In genomic region chr4:76571274-76571673, GRCh38 we compare ENCODE assay signal across 18 cellular contexts.
DNase-seq lines count a peak whose midpoint lies in the region; ATAC-seq, FAIRE-seq and TF ChIP-seq lines count a peak whose summit lies in the region.
"Had no signal": no experiment of that assay in that cellular context is flagged by ENCODE, and none has a peak within 500 bp of the region (broad histone marks: within the 10 kb centered on the region; RNA-seq: fewer than 3 reads in every experiment).

No MANE protein-coding gene starts in this region.

- H3K27ac ChIP-seq in PC-9 = peak overlapping the region; percentile 73
- H3K27ac ChIP-seq in HepG2 (ENCODE audit: extremely low read length, insufficient read depth, low read length) = no peak overlapping the region

- no peaks in the 10 kb centered on the region for H4K20me1 ChIP-seq in PC-9 (ENCODE audit: insufficient read depth)
- H4K20me1 ChIP-seq in HepG2 (ENCODE audit: insufficient read depth, low read length) = no peaks in the 10 kb centered on the region

- no peaks in the 10 kb centered on the region for H3K27me3 ChIP-seq in PC-9 (ENCODE audit: insufficient read depth, low read depth)
- H3K27me3 ChIP-seq in HepG2 (ENCODE audit: control insufficient read depth in 1 of 2, insufficient read depth in 2 of 2, low read length in 2 of 2) = no peaks in the 10 kb centered on the region; a peak in 1 of 5 replicates
- H3K27me3 ChIP-seq: sigmoid colon had no signal

- H3K4me3 ChIP-seq in PC-9 (no peak overlapping the region), HepG2 (replicated peaks in 1 of 3; ENCODE audit: insufficient read depth in 1 of 3, low read depth in 2 of 3, low read length in 3 of 3) (no peak overlapping the region)

- ATAC-seq in HepG2 (peak; percentile 85), HG02885 (IDR thresholded peaks at IDR 0.05; ENCODE audit: poor library complexity, unreplicated experiment) (no peak), HG02759 (IDR thresholded peaks at IDR 0.05; ENCODE audit: unreplicated experiment) (no peak)
- ATAC-seq: natural killer cell treated with Interleukin-12 subunit alpha and Interleukin-12 subunit beta and Interleukin-15 and Interleukin-18, amount 100 ng/mL, for 72 hours; stimulated activated memory B cell treated with anti-CD40 and anti-IgM and Interleukin-4, amounts not matched to agents 10 μg/mL and 1 μg/mL and 100 μg/mL, for 72 hours had no signal

- H3K9me2 ChIP-seq in PC-9 (ENCODE audit: insufficient read depth) = no peaks in the 10 kb centered on the region

- H3K4me1 ChIP-seq in PC-9 (replicated peaks; ENCODE audit: insufficient read depth) (peaks cover 36% of the 10 kb centered on the region), HepG2 (ENCODE audit: insufficient read depth, low read length) (peaks cover 33% of the 10 kb centered on the region)

- H3K36me3 ChIP-seq in PC-9 (ENCODE audit: low read depth) (no peaks in the 10 kb centered on the region), HepG2 (replicated peaks in 1 of 2; ENCODE audit: control insufficient read depth in 1 of 2, insufficient read depth in 2 of 2, low read length in 2 of 2) (no peaks in the 10 kb centered on the region)
- H3K36me3 ChIP-seq: sigmoid colon had no signal

- no peaks in the 10 kb centered on the region for H3K9me3 ChIP-seq in PC-9 (ENCODE audit: insufficient read depth, low read depth)
- no peaks in the 10 kb centered on the region for H3K9me3 ChIP-seq in HepG2 (ENCODE audit: low read length)
- H3K9me3 ChIP-seq: Caco-2, sigmoid colon had no signal

- TF ChIP-seq CTCF in PC-9 (conservative IDR thresholded peaks at IDR 0.05) (no peak), HepG2 (CRISPR knock-in tag; IDR thresholded peaks at IDR 0.05) (no peak)

- FAIRE-seq in HepG2 (lab: Jason Lieb, UNC) = peak; percentile 48
- FAIRE-seq: colon, GM18507, urothelium cell line had no signal

- in situ Hi-C loops in HepG2 (cut with HindIII; ENCODE audit: extremely low pct_ligation_motif_present, low pct_unique_long_range_greater_than_20kb) = no loop called here

- POLR2A ChIA-PET in PC-9 (lab: Charles Lee; ENCODE audit: unreplicated experiment) = interaction anchor here (0.6 kb wide), 1 partner anchor 118 kb away, joined by 6 read pairs; no protein-coding TSS in a partner anchor
- POLR2A ChIA-PET in HepG2 (lab: Yijun Ruan, JAX) = no interaction called here

- CTCF ChIA-PET in PC-9 (lab: Charles Lee) = no interaction called here
- CTCF ChIA-PET in HepG2 (lab: Yijun Ruan, JAX; ENCODE audit: low intra/inter-chr PET ratio, low total read pairs) = no interaction called here

- TF ChIP-seq EP300 in HepG2 (IDR thresholded peaks at IDR 0.05; ENCODE audit: low read depth in 2 of 2, low read length in 2 of 2) (0 out of 4 replicates have a peak, but pooled peaks of 1 of the 2 experiments have one; percentile 28), HepG2 (CRISPR knock-in tag; IDR thresholded peaks at IDR 0.05; ENCODE audit: borderline replicate concordance) (no peak)

- BruUV-seq in PC-9 (replicated peaks; lab: Mats Ljungman, UMichigan) (no TSS peak), HepG2 (replicated peaks; lab: Mats Ljungman, UMichigan) (no TSS peak)

- no peak for TF ChIP-seq RAD21 in HepG2 (CRISPR knock-in tag; IDR thresholded peaks at IDR 0.05)

- DNase-seq in NCI-H526 treated with DMSO at 0.1 percent for 48 hours (lab: John Stamatoyannopoulos, UW) (peak; percentile 3), NCI-H526 (lab: John Stamatoyannopoulos, UW) (no peak), PC-9 (no peak), HepG2 (ENCODE audit: low spot score) (peak; percentile 70), HuH-7.5 (ENCODE audit: low spot score) (no peak)
- no peak for DNase-seq in stimulated activated CD4-positive, alpha-beta T cell treated with anti-CD3 and anti-CD28 coated beads, Interleukin-4, amount 100 ng/mL, for 1 hour
- DNase-seq: activated CD4-positive, alpha-beta T cell treated with anti-CD3 and anti-CD28 coated beads, Interleukin-2, amount 50 U/mL, for 4 hours; hypothalamus; NK-92 treated with Interleukin-12 subunit alpha and Interleukin-12 subunit beta, amount 100 ng/mL, for 24 hours; sigmoid colon had no signal

- intact Hi-C loops in PC-9 (cut with micrococcal nuclease; ENCODE audit: unreplicated experiment) = no loop called here
- intact Hi-C loops in HepG2 (cut with micrococcal nuclease; ENCODE audit: unreplicated experiment) = loop anchor here (2.0 kb wide), 1 partner anchor 20 kb away; no protein-coding TSS in a partner anchor

- H3K79me2 ChIP-seq in PC-9 (ENCODE audit: low read depth) = no peaks in the 10 kb centered on the region
- no peaks in the 10 kb centered on the region for H3K79me2 ChIP-seq in HepG2 (ENCODE audit: insufficient read depth, low read length)

- WGBS in HepG2 (ENCODE audit: low lambda C conversion rate) = 0% methylated on average over 3 of the region's 3 CpGs

- no peak overlapping the region for H3K9ac ChIP-seq in HepG2 (ENCODE audit: insufficient read depth, low read depth, low read length)

- H3K4me2 ChIP-seq in PC-9 (peak overlapping the region; percentile 68), HepG2 (ENCODE audit: low read depth, low read length) (0 out of 2 replicates have a peak overlapping the region, but pooled peaks have one; percentile 56)

- no peak for TF ChIP-seq POLR2A in HepG2 (IDR thresholded peaks at IDR 0.05; ENCODE audit: insufficient read depth in 1 of 2, low read depth in 2 of 2, low read length in 2 of 2)

- H2AFZ ChIP-seq in PC-9 (no peak overlapping the region), HepG2 (ENCODE audit: low read length) (no peak overlapping the region)

- H3F3A ChIP-seq in PC-9 (ENCODE audit: insufficient read depth, low read depth) = peaks cover 21% of the 10 kb centered on the region

TF ChIP-seq in HepG2, 621 proteins besides CTCF, POLR2A, EP300 and RAD21 (continues in another document):
- TF ChIP-seq FOSL2 (CRISPR knock-in tag; IDR thresholded peaks at IDR 0.05) (peak; percentile 59), ZNF331 (CRISPR knock-in tag; IDR thresholded peaks at IDR 0.05) (peak; percentile 21; the same call in 1 of the 2 replicates), ZFY (CRISPR knock-in tag; IDR thresholded peaks at IDR 0.05) (no peak), FOXP1 (IDR thresholded peaks at IDR 0.05) (no peak), FOXP1 (CRISPR knock-in tag; IDR thresholded peaks at IDR 0.05) (peak; percentile 94), HHEX (CRISPR knock-in tag; IDR thresholded peaks at IDR 0.05) (0 out of 2 replicates have a peak, but pooled peaks have one; percentile 26), GPN1 (CRISPR knock-in tag; IDR thresholded peaks at IDR 0.05; ENCODE audit: borderline replicate concordance) (no peak), REPIN1 (CRISPR knock-in tag; IDR thresholded peaks at IDR 0.05; ENCODE audit: borderline replicate concordance, low read depth) (no peak), ZHX1 (CRISPR knock-in tag; IDR thresholded peaks at IDR 0.05; ENCODE audit: low read depth) (no peak), IRF2 (CRISPR knock-in tag; IDR thresholded peaks at IDR 0.05) (no peak), SOX13 (IDR thresholded peaks at IDR 0.05) (no peak), SOX13 (CRISPR knock-in tag; conservative IDR thresholded peaks at IDR 0.05 in 1 of 2, IDR thresholded peaks at IDR 0.05 in 1 of 2) (peak in 1 of 2 experiments; percentile 83; a peak in 2 of 4 replicates)
- TF ChIP-seq, protein P1, sequence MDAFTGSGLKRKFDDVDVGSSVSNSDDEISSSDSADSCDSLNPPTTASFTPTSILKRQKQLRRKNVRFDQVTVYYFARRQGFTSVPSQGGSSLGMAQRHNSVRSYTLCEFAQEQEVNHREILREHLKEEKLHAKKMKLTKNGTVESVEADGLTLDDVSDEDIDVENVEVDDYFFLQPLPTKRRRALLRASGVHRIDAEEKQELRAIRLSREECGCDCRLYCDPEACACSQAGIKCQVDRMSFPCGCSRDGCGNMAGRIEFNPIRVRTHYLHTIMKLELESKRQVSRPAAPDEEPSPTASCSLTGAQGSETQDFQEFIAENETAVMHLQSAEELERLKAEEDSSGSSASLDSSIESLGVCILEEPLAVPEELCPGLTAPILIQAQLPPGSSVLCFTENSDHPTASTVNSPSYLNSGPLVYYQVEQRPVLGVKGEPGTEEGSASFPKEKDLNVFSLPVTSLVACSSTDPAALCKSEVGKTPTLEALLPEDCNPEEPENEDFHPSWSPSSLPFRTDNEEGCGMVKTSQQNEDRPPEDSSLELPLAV (CRISPR knock-in tag; conservative IDR thresholded peaks at IDR 0.05; ENCODE audit: low read depth) = no peak

Comparison
In these comparisons a context has a peak if more than half of its experiments do, and no peak if none do; other contexts are left out.
1. DNase-seq: peak in NCI-H526 treated with DMSO at 0.1 percent for 48 hours (single experiment) and HepG2 (single experiment); none in NCI-H526 (0 of 2), PC-9 (0 of 2), HuH-7.5 (single experiment) and stimulated activated CD4-positive, alpha-beta T cell treated with anti-CD3 and anti-CD28 coated beads, Interleukin-4, amount 100 ng/mL, for 1 hour (single experiment).